17 cellular contexts compared by ENCODE assay signal in the genomic region with DNA sequence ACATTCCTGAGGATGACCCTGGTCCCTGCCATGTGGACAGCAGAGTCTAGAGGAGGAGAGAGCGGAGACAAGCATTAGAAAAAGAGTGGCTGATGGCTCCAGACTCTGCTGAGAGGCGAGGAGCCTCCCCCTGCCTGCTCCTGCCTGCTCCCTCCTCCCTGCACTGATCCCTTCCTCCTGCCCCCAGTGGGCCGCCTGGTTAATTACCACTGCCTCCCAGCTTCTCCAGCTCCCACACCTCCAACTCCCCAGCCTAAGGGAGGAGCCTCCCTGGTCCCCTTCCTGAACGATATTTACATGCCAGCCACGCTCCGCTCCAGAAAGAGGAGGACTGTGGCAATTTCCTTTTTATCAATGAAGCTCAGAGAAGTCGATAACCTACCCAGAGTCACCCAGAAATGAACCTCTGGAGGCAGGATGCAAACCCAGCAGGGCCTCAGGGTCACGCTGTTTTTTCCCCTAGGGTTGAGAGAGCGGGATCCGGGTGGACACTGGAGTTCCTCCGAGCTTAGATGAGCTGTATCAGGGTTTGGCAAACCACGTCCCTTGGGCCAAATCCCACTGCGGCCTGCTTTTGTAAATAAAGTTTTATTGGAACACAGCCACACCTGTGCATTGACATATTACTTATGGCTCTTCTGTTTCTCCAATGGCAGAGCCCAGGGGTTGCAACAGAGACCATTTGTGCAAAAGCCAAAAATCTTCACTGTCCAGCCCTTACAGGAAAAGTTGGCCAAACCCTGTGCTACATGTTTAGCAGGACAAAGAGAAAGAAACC. TPM values are rescaled to one million over a fixed set of nuclear protein-coding genes. Genes with fewer than 3 reads are reported as not detected.
DNase-seq lines count a peak whose midpoint lies in the region; ATAC-seq and TF ChIP-seq lines count a peak whose summit lies in the region.
"Had no signal": no experiment of that assay in that cellular context is flagged by ENCODE, and none has a peak within 500 bp of the region (broad histone marks: within the 10 kb centered on the region; RNA-seq: fewer than 3 reads in every experiment).

No MANE protein-coding gene starts in this region.

- H3K4me3 Mint-ChIP-seq in HFFc6: no peak overlapping the region
- H3K4me3 Mint-ChIP-seq in activated T-cell treated with anti-CD3 and anti-CD28 coated beads, Interleukin-2, amount 50 U/mL, for 72 hours: no peak overlapping the region
- H3K4me3 Mint-ChIP-seq: CD8-positive, alpha-beta T cell had no signal

- no peak for ATAC-seq in HG03565 (IDR thresholded peaks at IDR 0.05; ENCODE audit: unreplicated experiment)
- no peak for ATAC-seq in activated T-cell treated with anti-CD3 and anti-CD28 coated beads, Interleukin-2, amount 50 U/mL, for 72 hours (replicated peaks in 1 of 2)
- ATAC-seq: CD8-positive, alpha-beta T cell; heart right ventricle had no signal

- DNase-seq in 8988T: peak; percentile 77
- no peak for DNase-seq in HFFc6
- DNase-seq in amniotic epithelial cell (ENCODE audit: low read depth): peak; percentile 25
- DNase-seq in kidney glomerular epithelial cell (lab: John Stamatoyannopoulos, UW): peak; percentile 44
- DNase-seq in putamen (ENCODE audit: low spot score): no peak
- no peak for DNase-seq in stimulated activated CD4-positive, alpha-beta T cell treated with anti-CD3 and anti-CD28 coated beads, Interleukin-4, amount 100 ng/mL, for 1 hour
- DNase-seq in activated T-cell treated with anti-CD3 and anti-CD28 coated beads, Interleukin-2, amount 50 U/mL, for 72 hours: no peak
- DNase-seq: activated effector memory CD4-positive, alpha-beta T cell treated with Interleukin-2 at 50 U/mL for 16 hours; CD8-positive, alpha-beta T cell; colonic mucosa; heart right ventricle; left ventricle myocardium inferior; naive B cell; NCI-H226 had no signal

- 0 out of 2 replicates have a peak, but pooled peaks have one; percentile 5 for TF ChIP-seq CTCF in HFFc6 (IDR thresholded peaks at IDR 0.05)

- H3K36me3 Mint-ChIP-seq in HFFc6 (ENCODE audit: low read depth): no peaks in the 10 kb centered on the region
- no peaks in the 10 kb centered on the region for H3K36me3 Mint-ChIP-seq in activated T-cell treated with anti-CD3 and anti-CD28 coated beads, Interleukin-2, amount 50 U/mL, for 72 hours (ENCODE audit: insufficient read depth in 2 of 2)
- H3K36me3 Mint-ChIP-seq: CD8-positive, alpha-beta T cell; naive B cell had no signal

- peaks cover 11% of the 10 kb centered on the region for H3K4me1 Mint-ChIP-seq in HFFc6 (ENCODE audit: low read depth)
- H3K4me1 Mint-ChIP-seq in activated T-cell treated with anti-CD3 and anti-CD28 coated beads, Interleukin-2, amount 50 U/mL, for 72 hours (ENCODE audit: low read depth): no peaks in the 10 kb centered on the region
- H3K4me1 Mint-ChIP-seq: naive B cell had no signal

- H3K27ac Mint-ChIP-seq in HFFc6: no peak overlapping the region
- H3K27ac Mint-ChIP-seq in activated T-cell treated with anti-CD3 and anti-CD28 coated beads, Interleukin-2, amount 50 U/mL, for 72 hours: no peak overlapping the region
- H3K27ac Mint-ChIP-seq: CD8-positive, alpha-beta T cell; naive B cell had no signal

- peaks cover 25% of the 10 kb centered on the region for H3K27me3 Mint-ChIP-seq in HFFc6 (ENCODE audit: insufficient read depth)
- peaks cover 9% of the 10 kb centered on the region for H3K27me3 Mint-ChIP-seq in activated T-cell treated with anti-CD3 and anti-CD28 coated beads, Interleukin-2, amount 50 U/mL, for 72 hours (ENCODE audit: low read depth)

- no peaks in the 10 kb centered on the region for H3K9me3 Mint-ChIP-seq in HFFc6
- no peaks in the 10 kb centered on the region for H3K9me3 Mint-ChIP-seq in activated T-cell treated with anti-CD3 and anti-CD28 coated beads, Interleukin-2, amount 50 U/mL, for 72 hours
- H3K9me3 Mint-ChIP-seq: CD8-positive, alpha-beta T cell had no signal

RNA-seq across cellular contexts. Expression of a gene that starts 27.1 kb away (rescaled TPM):
- not detected for total RNA-seq in HFFc6 (2021; fragmentation: NEBNext Ultra II Directional; extraction: Animal tissue kit (Norgen Biotek cat#: 25700))
- under 1 TPM; 0.60 to 0.74 TPM for total RNA-seq in activated T-cell treated with anti-CD3 and anti-CD28 coated beads, Interleukin-2, amount 50 U/mL, for 72 hours
- total RNA-seq: activated CD8-positive, alpha-beta memory T cell treated with anti-CD3 and anti-CD28 coated beads for 36 hours; CD8-positive, alpha-beta T cell; suprapubic skin had no signal

Comparison
In these comparisons a context has a peak if more than half of its experiments do, and no peak if none do; other contexts are left out.
1. DNase-seq: peak in 8988T (single experiment), amniotic epithelial cell (single experiment) and kidney glomerular epithelial cell (single experiment); none in HFFc6 (single experiment), putamen (single experiment), stimulated activated CD4-positive, alpha-beta T cell treated with anti-CD3 and anti-CD28 coated beads, Interleukin-4, amount 100 ng/mL, for 1 hour (single experiment) and activated T-cell treated with anti-CD3 and anti-CD28 coated beads, Interleukin-2, amount 50 U/mL, for 72 hours (0 of 2).